5 cellular contexts compared by ENCODE assay signal in the genomic region with DNA sequence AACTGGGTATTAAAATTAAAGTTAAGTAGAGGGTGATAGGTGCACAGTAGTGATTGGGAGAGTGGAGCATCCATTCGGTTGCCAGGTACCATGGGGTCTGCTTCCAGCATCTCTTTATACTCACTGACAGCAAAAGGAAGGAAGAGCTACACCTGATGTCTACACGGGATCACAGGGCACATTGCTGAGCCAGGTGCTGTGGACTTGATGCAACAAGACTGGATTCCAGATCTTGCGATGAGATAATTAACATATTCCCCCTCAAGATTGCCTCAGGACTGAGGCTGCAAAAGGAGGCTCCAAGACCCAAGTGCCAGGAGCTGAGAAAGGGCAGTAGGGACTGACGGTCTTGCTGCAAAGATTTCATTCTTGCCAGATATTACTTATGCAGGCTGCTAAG.
"Had no signal": no experiment of that assay in that cellular context is flagged by ENCODE, and none has a peak within 500 bp of the region (broad histone marks: within the 10 kb centered on the region; RNA-seq: fewer than 3 reads in every experiment).

No MANE protein-coding gene starts in this region.

- H3K4me3 ChIP-seq: K562 had no signal

- H3K27ac ChIP-seq: HL-60 had no signal

- DNase-seq: IMR-90, KBM-7, KG1 had no signal
